In genomic region chr9:92010705-92011536, GRCh38 we compare ENCODE assay signal across 24 cellular contexts.
A peak's percentile ranks its signal among the peaks of the same experiment; 100 is the strongest.
DNase-seq lines count a peak whose midpoint lies in the region; FAIRE-seq and TF ChIP-seq lines count a peak whose summit lies in the region.
"Had no signal": no experiment of that assay in that cellular context is flagged by ENCODE, and none has a peak within 500 bp of the region (broad histone marks: within the 10 kb centered on the region; RNA-seq: fewer than 3 reads in every experiment).

No MANE protein-coding gene starts in this region.

- no peak overlapping the region for H3K4me3 Mint-ChIP-seq in nephron progenitor cell
- no peak overlapping the region for H3K4me3 Mint-ChIP-seq in activated CD4-positive, alpha-beta memory T cell treated with anti-CD3 and anti-CD28 coated beads, Interleukin-2, amount 10 ng/mL, durations not matched to agents 7 days and 5 days
- H3K4me3 Mint-ChIP-seq: activated CD4-positive, alpha-beta T cell treated with anti-CD3 and anti-CD28 coated beads, Interleukin-2, amount 10 ng/mL, durations not matched to agents 24 days and 14 days; H9; T-cell had no signal

- CTCF ChIA-PET in H1 (lab: Charles Lee; ENCODE audit: partially characterized antibody), result interaction anchor here (0.6 to 1.2 kb wide), 2 partner anchors 56 to 261 kb away, joined by 3 read pairs; no protein-coding TSS in a partner anchor
- CTCF ChIA-PET in activated CD4-positive, alpha-beta memory T cell treated with anti-CD3 and anti-CD28 coated beads, Interleukin-2, amount 10 ng/mL, durations not matched to agents 7 days and 5 days (lab: Charles Lee), result no interaction called here

- no peak overlapping the region for H4K8ac ChIP-seq in H1 (ENCODE audit: extremely low read depth, insufficient read depth, low read length)

- H3K4me3 ChIP-seq in GM23248, result no peak overlapping the region
- no peak overlapping the region for H3K4me3 ChIP-seq in H1 (ENCODE audit: extremely low read depth in 1 of 4, insufficient read depth in 2 of 4, low read depth in 3 of 4, low read length in 4 of 4)
- H3K4me3 ChIP-seq: coronary artery, heart left ventricle, left lung had no signal

- H3K9me3 ChIP-seq in GM23248 (ENCODE audit: low read depth), result no peaks in the 10 kb centered on the region
- H3K9me3 ChIP-seq in H1 (ENCODE audit: insufficient read depth in 2 of 2, low read depth in 1 of 2, low read length in 1 of 2), result no peaks in the 10 kb centered on the region
- H3K9me3 ChIP-seq: left lung had no signal

- H2BK5ac ChIP-seq in H1 (ENCODE audit: low read depth, low read length), result no peak overlapping the region

- peaks cover 2% of the 10 kb centered on the region for H3K27me3 Mint-ChIP-seq in nephron progenitor cell (ENCODE audit: low read depth, poor library complexity)
- H3K27me3 Mint-ChIP-seq in activated CD4-positive, alpha-beta memory T cell treated with anti-CD3 and anti-CD28 coated beads, Interleukin-2, amount 10 ng/mL, durations not matched to agents 7 days and 5 days, result peaks cover 29% of the 10 kb centered on the region

- no peak overlapping the region for H3K27ac ChIP-seq in GM23248
- no peak overlapping the region for H3K27ac ChIP-seq in H1 (ENCODE audit: low read depth, low read length)
- H3K27ac ChIP-seq: coronary artery, heart left ventricle, left lung had no signal

- H3K36me3 Mint-ChIP-seq in nephron progenitor cell (ENCODE audit: low read depth), result peaks cover 10% of the 10 kb centered on the region
- H3K36me3 Mint-ChIP-seq in activated CD4-positive, alpha-beta memory T cell treated with anti-CD3 and anti-CD28 coated beads, Interleukin-2, amount 10 ng/mL, durations not matched to agents 7 days and 5 days (ENCODE audit: low read depth), result no peaks in the 10 kb centered on the region
- H3K36me3 Mint-ChIP-seq: CD14-positive monocyte, T-cell had no signal

- 0 out of 2 replicates have a peak overlapping the region, but pooled peaks have one; percentile 1 for H2AFZ ChIP-seq in GM23248
- no peak overlapping the region; the same call in 1 of the 2 replicates for H2AFZ ChIP-seq in H1 (ENCODE audit: low read length)

- TF ChIP-seq POLR2A in H1 (IDR thresholded peaks at IDR 0.05; ENCODE audit: control extremely low read depth in 1 of 2, low read depth in 2 of 2, low read length in 2 of 2), result no peak

- POLR2A ChIA-PET in H1 (lab: Charles Lee; ENCODE audit: partially characterized antibody), result no interaction called here
- POLR2A ChIA-PET in activated CD4-positive, alpha-beta memory T cell treated with anti-CD3 and anti-CD28 coated beads, Interleukin-2, amount 10 ng/mL, durations not matched to agents 7 days and 5 days (lab: Charles Lee), result no interaction called here

- H3K36me3 ChIP-seq in GM23248 (ENCODE audit: low read depth) (no peaks in the 10 kb centered on the region), H1 (ENCODE audit: control insufficient read depth in 2 of 4, insufficient read depth in 4 of 4, low read length in 3 of 4) (no peaks in the 10 kb centered on the region)
- H3K36me3 ChIP-seq: heart left ventricle, left lung had no signal

- peak; percentile 39 for FAIRE-seq in H1 (lab: Jason Lieb, UNC)
- FAIRE-seq: GM19239, urothelium cell line had no signal

- no peak for TF ChIP-seq RAD21 in H1 (IDR thresholded peaks at IDR 0.05 in 1 of 2, conservative IDR thresholded peaks at IDR 0.05 in 1 of 2; ENCODE audit: low read depth in 2 of 2, low read length in 2 of 2)

- no peak overlapping the region for H2BK15ac ChIP-seq in H1 (ENCODE audit: low read length)

- H2BK12ac ChIP-seq in H1 (ENCODE audit: low read depth, low read length), result 0 out of 2 replicates have a peak overlapping the region, but pooled peaks have one; percentile 35

- H4K5ac ChIP-seq in H1 (ENCODE audit: insufficient read length, low read depth, low read length), result no peak overlapping the region

- H3K9me3 Mint-ChIP-seq in nephron progenitor cell, result peaks cover 26% of the 10 kb centered on the region
- no peaks in the 10 kb centered on the region for H3K9me3 Mint-ChIP-seq in activated CD4-positive, alpha-beta memory T cell treated with anti-CD3 and anti-CD28 coated beads, Interleukin-2, amount 10 ng/mL, durations not matched to agents 7 days and 5 days
- H3K9me3 Mint-ChIP-seq: activated CD4-positive, alpha-beta T cell treated with anti-CD3 and anti-CD28 coated beads, Interleukin-2, amount 10 ng/mL, durations not matched to agents 24 days and 14 days; H9 had no signal

- no peak overlapping the region for H3K56ac ChIP-seq in H1 (replicated peaks; ENCODE audit: insufficient read length, low read depth, low read length)

- no peak overlapping the region for H3K4ac ChIP-seq in H1 (replicated peaks; ENCODE audit: insufficient read length, low read depth, low read length)

- H3K4me2 ChIP-seq in GM23248 (ENCODE audit: unreplicated experiment), result no peak overlapping the region
- no peak overlapping the region for H3K4me2 ChIP-seq in H1 (ENCODE audit: insufficient read depth in 1 of 2, low read depth in 2 of 2, low read length in 2 of 2)

- H3K9ac ChIP-seq in GM23248 (no peak overlapping the region), H1 (replicated peaks in 1 of 4; ENCODE audit: extremely low read depth in 1 of 4, low read depth in 3 of 4, low read length in 3 of 4) (no peak overlapping the region)

- H2AK5ac ChIP-seq in H1 (ENCODE audit: low read depth, low read length), result no peak overlapping the region

- DNase-seq in GM23248 (no peak), NOMO-1 (lab: John Stamatoyannopoulos, UW; ENCODE audit: unreplicated experiment in 2 of 2) (peak; percentile 2 to 10), H1 (ENCODE audit: low read depth in 1 of 2, low spot score in 2 of 2) (no peak), nephron progenitor cell (no peak), NCI-H82 treated with DMSO at 0.1 percent for 48 hours (lab: John Stamatoyannopoulos, UW; ENCODE audit: unreplicated experiment) (no peak), posterior cingulate gyrus (no peak), kidney glomerular epithelial cell (lab: John Stamatoyannopoulos, UW) (no peak)
- no peak for DNase-seq in activated CD4-positive, alpha-beta memory T cell treated with anti-CD3 and anti-CD28 coated beads, Interleukin-2, amount 10 ng/mL, durations not matched to agents 7 days and 5 days
- DNase-seq: activated CD4-positive, alpha-beta T cell treated with anti-CD3 and anti-CD28 coated beads, Interleukin-2, amount 10 ng/mL, durations not matched to agents 24 days and 14 days; DMS 273 treated with DMSO at 0.1 percent for 48 hours; H9; heart left ventricle; Karpas-422; left lung; NCI-H1417; NCI-H2107; NCI-H524; occipital lobe; stimulated activated CD8-positive, alpha-beta memory T cell treated with anti-CD3 and anti-CD28 coated beads, Interleukin-4, amount 100 ng/mL, for 48 hours; T-cell had no signal

- H3K79me2 ChIP-seq in GM23248 (ENCODE audit: insufficient read depth), result no peaks in the 10 kb centered on the region
- H3K79me2 ChIP-seq in H1 (ENCODE audit: control insufficient read depth in 1 of 2, insufficient read depth in 2 of 2, low read length in 2 of 2), result no peaks in the 10 kb centered on the region

- H3K23ac ChIP-seq in H1 (ENCODE audit: insufficient read length), result no peak overlapping the region

- peaks cover 16% of the 10 kb centered on the region for H3K4me1 Mint-ChIP-seq in nephron progenitor cell
- H3K4me1 Mint-ChIP-seq in activated CD4-positive, alpha-beta memory T cell treated with anti-CD3 and anti-CD28 coated beads, Interleukin-2, amount 10 ng/mL, durations not matched to agents 7 days and 5 days, result no peaks in the 10 kb centered on the region
- H3K4me1 Mint-ChIP-seq: activated CD4-positive, alpha-beta T cell treated with anti-CD3 and anti-CD28 coated beads, Interleukin-2, amount 10 ng/mL, durations not matched to agents 24 days and 14 days; T-cell had no signal

- no peaks in the 10 kb centered on the region for H3K27me3 ChIP-seq in GM23248 (replicated peaks; ENCODE audit: insufficient read depth)
- H3K27me3 ChIP-seq in H1 (replicated peaks in 1 of 4; ENCODE audit: control insufficient read depth in 3 of 4, extremely low read depth in 1 of 4, insufficient read depth in 3 of 4, low read length in 3 of 4), result no peaks in the 10 kb centered on the region
- H3K27me3 ChIP-seq: heart left ventricle, left lung had no signal

- H4K20me1 ChIP-seq in GM23248 (ENCODE audit: insufficient read depth), result no peaks in the 10 kb centered on the region
- no peaks in the 10 kb centered on the region for H4K20me1 ChIP-seq in H1 (replicated peaks in 1 of 2; ENCODE audit: control insufficient read depth in 1 of 2, insufficient read depth in 2 of 2, low read length in 2 of 2)

- in situ Hi-C loops in GM23248 (cut with MboI), result no loop called here

- no peaks in the 10 kb centered on the region for H3K9me2 ChIP-seq in GM23248 (ENCODE audit: insufficient read depth)

- no peak overlapping the region for H4K91ac ChIP-seq in H1 (replicated peaks; ENCODE audit: insufficient read length, low read length)

- no peak for TF ChIP-seq CTCF in H1 (IDR thresholded peaks at IDR 0.05; ENCODE audit: control extremely low read depth in 1 of 3, insufficient read depth in 1 of 3, low read depth in 1 of 3, low read length in 3 of 3)
- TF ChIP-seq CTCF in nephron progenitor cell (IDR thresholded peaks at IDR 0.05), result no peak

- no peaks in the 10 kb centered on the region for H3K23me2 ChIP-seq in H1 (ENCODE audit: low read depth, low read length)

- H2BK120ac ChIP-seq in H1 (replicated peaks; ENCODE audit: low read depth, low read length), result no peak overlapping the region

- no peaks in the 10 kb centered on the region for H3K79me1 ChIP-seq in H1 (ENCODE audit: low read depth, low read length)

- H3K4me1 ChIP-seq in GM23248 (ENCODE audit: insufficient read depth) (peaks cover 3% of the 10 kb centered on the region; the same call in 1 of the 2 replicates), H1 (replicated peaks in 1 of 4; ENCODE audit: control insufficient read depth in 3 of 4, insufficient read depth in 4 of 4, low read length in 3 of 4) (peaks cover 0 to 3% (median 0%) of the 10 kb centered on the region in 4 experiments; a peak in 1 of 7 replicates)
- H3K4me1 ChIP-seq: heart left ventricle had no signal

- no peaks in the 10 kb centered on the region for H3F3A ChIP-seq in GM23248 (ENCODE audit: insufficient read depth)

- intact Hi-C loops in posterior cingulate gyrus (cut with DNase I), result no loop called here

- no peak overlapping the region for H2BK20ac ChIP-seq in H1 (ENCODE audit: low read length)

- WGBS in GM23248 (ENCODE audit: low coverage in 1 of 2, low lambda C conversion rate in 2 of 2, missing lambda C conversion rate in 2 of 2), 2 experiments, result 76 to 77% methylated on average over 2 of the region's 2 CpGs
- WGBS in H1 (ENCODE audit: extremely low coverage in 1 of 2, insufficient coverage in 1 of 2, insufficient read length in 1 of 2, insufficient replicate concordance in 2 of 2, low coverage in 1 of 2, low lambda C conversion rate in 2 of 2, missing lambda C conversion rate in 1 of 2), 2 experiments, result 81% methylated on average over 2 of the region's 2 CpGs; no CpG with 5 or more reads in 1 of the 2 experiments

- H3K18ac ChIP-seq in H1 (ENCODE audit: extremely low read depth, low read length), result no peak overlapping the region

- no peak overlapping the region for H3K14ac ChIP-seq in H1 (ENCODE audit: insufficient read length)

- TF ChIP-seq EP300 in H1 (IDR thresholded peaks at IDR 0.05; ENCODE audit: borderline replicate concordance in 1 of 2, low read depth in 2 of 2, low read length in 2 of 2), result no peak

- H3K27ac Mint-ChIP-seq in nephron progenitor cell, result peak overlapping the region; percentile 58
- no peak overlapping the region for H3K27ac Mint-ChIP-seq in activated CD4-positive, alpha-beta memory T cell treated with anti-CD3 and anti-CD28 coated beads, Interleukin-2, amount 10 ng/mL, durations not matched to agents 7 days and 5 days
- H3K27ac Mint-ChIP-seq: activated CD4-positive, alpha-beta T cell treated with anti-CD3 and anti-CD28 coated beads, Interleukin-2, amount 10 ng/mL, durations not matched to agents 24 days and 14 days; CD14-positive monocyte; H9; T-cell had no signal

Comparison
In these comparisons a context has a peak if more than half of its experiments do, and no peak if none do; other contexts are left out.
1. DNase-seq: peak in NOMO-1 (2 of 2); none in GM23248 (single experiment), H1 (0 of 2), nephron progenitor cell (single experiment), NCI-H82 treated with DMSO at 0.1 percent for 48 hours (single experiment), posterior cingulate gyrus (0 of 10), kidney glomerular epithelial cell (single experiment) and activated CD4-positive, alpha-beta memory T cell treated with anti-CD3 and anti-CD28 coated beads, Interleukin-2, amount 10 ng/mL, durations not matched to agents 7 days and 5 days (single experiment).